Comparison of ENCODE assay signal across 10 cellular contexts in genomic region chr6:11731423-11731822, GRCh38. TPM values are rescaled to one million over a fixed set of nuclear protein-coding genes. Genes with fewer than 3 reads are reported as not detected.
DNase-seq lines count a peak whose midpoint lies in the region; ATAC-seq and TF ChIP-seq lines count a peak whose summit lies in the region.
"Had no signal": no experiment of that assay in that cellular context is flagged by ENCODE, and none has a peak within 500 bp of the region (broad histone marks: within the 10 kb centered on the region; RNA-seq: fewer than 3 reads in every experiment).

No MANE protein-coding gene starts in this region.

- H3K27ac Mint-ChIP-seq in CD4-positive, alpha-beta T cell: peak overlapping the region; percentile 93
- peak overlapping the region; percentile 98 for H3K27ac Mint-ChIP-seq in chondrocyte (ENCODE audit: unreplicated experiment)

- peaks cover 0 to 6% (median 0%) of the 10 kb centered on the region in 4 donors for H3K4me1 ChIP-seq in sigmoid colon
- H3K4me1 ChIP-seq: foreskin keratinocyte had no signal

- H3K9me3 Mint-ChIP-seq in CD4-positive, alpha-beta T cell: no peaks in the 10 kb centered on the region
- H3K9me3 Mint-ChIP-seq in chondrocyte (ENCODE audit: low read depth): no peaks in the 10 kb centered on the region

- no peaks in the 10 kb centered on the region for H3K9me3 ChIP-seq in CD4-positive, alpha-beta T cell (ENCODE audit: control insufficient read depth, low read length)
- no peaks in the 10 kb centered on the region for H3K9me3 ChIP-seq in sigmoid colon

- no peaks in the 10 kb centered on the region for H3K27me3 Mint-ChIP-seq in CD4-positive, alpha-beta T cell
- H3K27me3 Mint-ChIP-seq in chondrocyte (ENCODE audit: low read depth): no peaks in the 10 kb centered on the region

- H3K4me3 ChIP-seq in sigmoid colon: no peak overlapping the region

- H3K4me3 Mint-ChIP-seq in CD4-positive, alpha-beta T cell: peak overlapping the region; percentile 23
- no peak overlapping the region for H3K4me3 Mint-ChIP-seq in chondrocyte (ENCODE audit: unreplicated experiment)

- no peaks in the 10 kb centered on the region for H3K36me3 ChIP-seq in sigmoid colon

- H3K27me3 ChIP-seq in CD4-positive, alpha-beta T cell (ENCODE audit: control insufficient read depth, insufficient read depth, low read length): no peaks in the 10 kb centered on the region
- H3K27me3 ChIP-seq in sigmoid colon: no peaks in the 10 kb centered on the region
- H3K27me3 ChIP-seq: foreskin keratinocyte had no signal

- ATAC-seq in CD4-positive, alpha-beta T cell (ENCODE audit: poor library complexity): no peak
- ATAC-seq in HG03280 (IDR thresholded peaks at IDR 0.05; ENCODE audit: unreplicated experiment) (no peak), sciatic nerve (no peak), GM18520 (IDR thresholded peaks at IDR 0.05; ENCODE audit: unreplicated experiment) (no peak)
- ATAC-seq: foreskin keratinocyte had no signal

- TF ChIP-seq EP300 in sigmoid colon (IDR thresholded peaks at IDR 0.05): no peak

- peaks cover 66% of the 10 kb centered on the region for H3K4me1 Mint-ChIP-seq in CD4-positive, alpha-beta T cell (ENCODE audit: low read depth)
- H3K4me1 Mint-ChIP-seq in chondrocyte (ENCODE audit: low read depth): peaks cover 31% of the 10 kb centered on the region

- no peaks in the 10 kb centered on the region for H3K36me3 Mint-ChIP-seq in CD4-positive, alpha-beta T cell (ENCODE audit: low read depth)
- no peaks in the 10 kb centered on the region for H3K36me3 Mint-ChIP-seq in chondrocyte (ENCODE audit: low read depth)

- WGBS in sigmoid colon, 2 donors: 18 to 69% methylated on average over 3 of the region's 3 CpGs

- TF ChIP-seq CTCF in CD4-positive, alpha-beta T cell (IDR thresholded peaks at IDR 0.05): no peak
- no peak for TF ChIP-seq CTCF in chondrocyte (IDR thresholded peaks at IDR 0.05)
- TF ChIP-seq CTCF in sigmoid colon (IDR thresholded peaks at IDR 0.05): no peak
- TF ChIP-seq CTCF in GM20000 (IDR thresholded peaks at IDR 0.05; ENCODE audit: extremely low read depth, missing control alignments): no peak

- TF ChIP-seq POLR2A in sigmoid colon (IDR thresholded peaks at IDR 0.05): no peak

- no peak overlapping the region for H3K27ac ChIP-seq in CD4-positive, alpha-beta T cell (ENCODE audit: low read depth, low read length)
- H3K27ac ChIP-seq in sigmoid colon: peak overlapping the region; percentile 18 to 52 (median 39)
- H3K27ac ChIP-seq: foreskin keratinocyte had no signal

- CTCF ChIA-PET in CD4-positive, alpha-beta T cell (lab: Charles Lee): no interaction called here

- no peak for DNase-seq in CD4-positive, alpha-beta T cell
- peak; percentile 34 for DNase-seq in M059J (ENCODE audit: low read depth)
- no peak for DNase-seq in chondrocyte (ENCODE audit: low spot score)
- no peak for DNase-seq in sigmoid colon
- DNase-seq in GM20000 (ENCODE audit: low spot score): no peak
- no peak for DNase-seq in sciatic nerve (ENCODE audit: low spot score)
- DNase-seq: foreskin keratinocyte, kidney glomerular epithelial cell had no signal

- POLR2A ChIA-PET in CD4-positive, alpha-beta T cell (lab: Charles Lee): interaction anchor here (1.2 to 1.9 kb wide), 5 partner anchors 19 to 284 kb away, joined by 3 to 8 read pairs (median 5); partner anchors contain the start of gene HIVEP1

- intact Hi-C loops in CD4-positive, alpha-beta T cell (cut with DNase I, micrococcal nuclease): no loop called here
- intact Hi-C loops in sigmoid colon (cut with DNase I) (no loop called here), sciatic nerve (cut with DNase I) (no loop called here)

RNA-seq across cellular contexts. Expression of gene ADTRP, which starts 47.2 kb away (rescaled TPM):
- 10 to 100 TPM; 14.3 to 15.2 TPM for total RNA-seq in CD4-positive, alpha-beta T cell
- 1.4 TPM in 2 replicates for total RNA-seq in M059J (2014; rRNA removed; shearing (Covaris generic))
- total RNA-seq in chondrocyte: 0.35 to 1.3 TPM (median 0.77 TPM) in 3 replicates
- total RNA-seq in sigmoid colon: under 1 TPM in 1 of 4 donors, not detected in 3; 0.36 TPM
- 10 to 100 TPM; 27.6 to 86.9 (median 34.7) TPM for polyA plus RNA-seq in sigmoid colon
- 0.76 TPM for total RNA-seq in sciatic nerve
